ENCODE assay signal across 16 cellular contexts in the genomic region with DNA sequence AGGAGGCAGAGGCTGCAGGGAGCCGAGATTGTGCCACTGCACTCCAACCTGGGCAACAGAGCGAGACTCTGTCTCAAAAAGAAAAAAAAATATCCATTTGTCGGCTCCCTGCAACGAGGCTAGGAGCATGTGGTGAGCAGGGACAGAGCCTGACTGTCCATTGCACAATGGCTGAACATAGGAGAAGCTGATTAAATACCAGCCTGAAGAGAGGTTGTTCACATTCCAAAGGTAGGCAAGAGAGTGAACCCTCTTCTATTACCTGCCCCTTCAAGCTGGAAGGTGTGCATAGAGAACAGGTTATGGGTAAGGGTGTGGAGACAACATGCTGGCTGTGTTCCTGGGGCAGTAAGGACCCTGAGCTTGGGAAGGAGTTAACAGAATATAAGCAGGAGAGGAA.
DNase-seq lines count a peak whose midpoint lies in the region; ATAC-seq and TF ChIP-seq lines count a peak whose summit lies in the region.
"Had no signal": no experiment of that assay in that cellular context is flagged by ENCODE, and none has a peak within 500 bp of the region (broad histone marks: within the 10 kb centered on the region; RNA-seq: fewer than 3 reads in every experiment).

No MANE protein-coding gene starts in this region.

- H3K9me3 ChIP-seq in right cardiac atrium (ENCODE audit: control insufficient read depth, low read length) = no peaks in the 10 kb centered on the region
- no peaks in the 10 kb centered on the region for H3K9me3 ChIP-seq in psoas muscle

- H3K36me3 ChIP-seq in psoas muscle (ENCODE audit: insufficient read depth in 1 of 2, low read depth in 1 of 2) = peaks cover 0 to 8% of the 10 kb centered on the region in 2 donors
- H3K36me3 ChIP-seq: BLaER1 had no signal

- H3K9me3 Mint-ChIP-seq in activated CD4-positive, alpha-beta T cell treated with anti-CD3 and anti-CD28 coated beads, Interleukin-2, amount 10 ng/mL, durations not matched to agents 24 days and 14 days = peaks cover 7% of the 10 kb centered on the region

- peaks cover 46% of the 10 kb centered on the region for H3K4me1 Mint-ChIP-seq in activated CD4-positive, alpha-beta T cell treated with anti-CD3 and anti-CD28 coated beads, Interleukin-2, amount 10 ng/mL, durations not matched to agents 24 days and 14 days

- H3K27ac Mint-ChIP-seq in activated CD4-positive, alpha-beta T cell treated with anti-CD3 and anti-CD28 coated beads, Interleukin-2, amount 10 ng/mL, durations not matched to agents 24 days and 14 days = peak overlapping the region; percentile 27

- H3K27me3 ChIP-seq in right cardiac atrium (ENCODE audit: control insufficient read depth, insufficient read depth) (no peaks in the 10 kb centered on the region), psoas muscle (ENCODE audit: insufficient read depth in 3 of 3, low read length in 2 of 3) (no peaks in the 10 kb centered on the region)
- H3K27me3 ChIP-seq: BLaER1 had no signal

- no peak overlapping the region for H3K4me3 ChIP-seq in right cardiac atrium (ENCODE audit: low read length)
- no peak overlapping the region for H3K4me3 ChIP-seq in psoas muscle
- H3K4me3 ChIP-seq: BLaER1, K562 had no signal

- H3K36me3 Mint-ChIP-seq in activated CD4-positive, alpha-beta T cell treated with anti-CD3 and anti-CD28 coated beads, Interleukin-2, amount 10 ng/mL, durations not matched to agents 24 days and 14 days (ENCODE audit: low read depth) = peaks cover 20% of the 10 kb centered on the region

- ATAC-seq in right cardiac atrium = no peak
- peak; percentile 31 to 60 (median 49) for ATAC-seq in psoas muscle
- no peak for ATAC-seq in GM18858 (IDR thresholded peaks at IDR 0.05; ENCODE audit: unreplicated experiment)
- ATAC-seq in stimulated activated naive CD8-positive, alpha-beta T cell treated with anti-CD3 and anti-CD28 coated beads, Interleukin-15, Interleukin-2, amounts not matched to agents 100 U/mL and 50 U/mL, for 24 hours = no peak
- ATAC-seq: K562, PC-3 had no signal

- peak overlapping the region; percentile 24 for H3K27ac ChIP-seq in right cardiac atrium (ENCODE audit: low read length)
- H3K27ac ChIP-seq in psoas muscle = peak overlapping the region; percentile 78
- H3K27ac ChIP-seq: BLaER1 had no signal

- intact Hi-C loops in activated CD4-positive, alpha-beta T cell treated with anti-CD3 and anti-CD28 coated beads, Interleukin-2, amount 10 ng/mL, durations not matched to agents 24 days and 14 days (cut with micrococcal nuclease) = no loop called here
- intact Hi-C loops in right cardiac atrium (cut with DNase I) (no loop called here), cardiac septum (cut with DNase I) (no loop called here), psoas muscle (cut with DNase I) (no loop called here)

- 88% methylated on average over 4 of the region's 4 CpGs for WGBS in right cardiac atrium
- WGBS in psoas muscle, 3 donors = 57 to 86% (median 67%) methylated on average over 4 of the region's 4 CpGs

- TF ChIP-seq CTCF in psoas muscle (IDR thresholded peaks at IDR 0.05) = no peak

- DNase-seq in activated CD4-positive, alpha-beta T cell treated with anti-CD3 and anti-CD28 coated beads, Interleukin-2, amount 10 ng/mL, durations not matched to agents 24 days and 14 days = peak; percentile 43
- DNase-seq in activated CD4-positive, alpha-beta T cell treated with anti-CD3 and anti-CD28 coated beads, Interleukin-2, amount 50 U/mL, for 48 hours = no peak
- no peak for DNase-seq in right cardiac atrium
- no peak for DNase-seq in cardiac septum (ENCODE audit: low spot score)
- no peak for DNase-seq in psoas muscle
- DNase-seq in stimulated activated naive CD8-positive, alpha-beta T cell treated with anti-CD3 and anti-CD28 coated beads, Interleukin-15, Interleukin-2, amounts not matched to agents 100 U/mL and 50 U/mL, for 24 hours = no peak
- no peak for DNase-seq in NCI-H187 treated with DMSO at 0.1 percent for 48 hours (lab: John Stamatoyannopoulos, UW)
- DNase-seq: 8988T; CD8-positive, alpha-beta memory T cell; GF-D8; NCI-H1092 treated with DMSO at 0.1 percent for 48 hours; NCI-H1694; PC-3 had no signal

- H3K4me1 ChIP-seq in right cardiac atrium (ENCODE audit: control insufficient read depth, insufficient read depth, low read length) = peaks cover 17% of the 10 kb centered on the region
- H3K4me1 ChIP-seq in psoas muscle = peaks cover 63% of the 10 kb centered on the region

- no peaks in the 10 kb centered on the region for H3K27me3 Mint-ChIP-seq in activated CD4-positive, alpha-beta T cell treated with anti-CD3 and anti-CD28 coated beads, Interleukin-2, amount 10 ng/mL, durations not matched to agents 24 days and 14 days

- H3K4me3 Mint-ChIP-seq in activated CD4-positive, alpha-beta T cell treated with anti-CD3 and anti-CD28 coated beads, Interleukin-2, amount 10 ng/mL, durations not matched to agents 24 days and 14 days = no peak overlapping the region
- H3K4me3 Mint-ChIP-seq: CD8-positive, alpha-beta memory T cell had no signal

Comparison
In these comparisons a context has a peak if more than half of its experiments do, and no peak if none do; other contexts are left out.
1. ATAC-seq: peak in psoas muscle (4 of 4); none in right cardiac atrium (0 of 2), GM18858 (single experiment) and stimulated activated naive CD8-positive, alpha-beta T cell treated with anti-CD3 and anti-CD28 coated beads, Interleukin-15, Interleukin-2, amounts not matched to agents 100 U/mL and 50 U/mL, for 24 hours (single experiment).